1 cellular context compared by ENCODE assay signal in genomic region chr5:141494761-141495455, GRCh38.
TF ChIP-seq lines count a peak whose summit lies in the region.

No MANE protein-coding gene starts in this region.

TF ChIP-seq in SK-N-SH treated with all-trans-retinoic acid at 6 μM for 48 hours, 23 proteins besides CTCF, POLR2A, EP300 and RAD21 (continued from another document):
- TF ChIP-seq TSHZ2 (CRISPR knock-in tag; IDR thresholded peaks at IDR 0.05) (no peak), TCF4 (CRISPR knock-in tag; IDR thresholded peaks at IDR 0.05; ENCODE audit: borderline replicate concordance) (no peak), SNAI2 (CRISPR knock-in tag; IDR thresholded peaks at IDR 0.05) (no peak), POU6F1 (CRISPR knock-in tag; IDR thresholded peaks at IDR 0.05; ENCODE audit: borderline replicate concordance, low read depth) (no peak), ZNF8 (CRISPR knock-in tag; IDR thresholded peaks at IDR 0.05) (no peak), ZNF70 (CRISPR knock-in tag; IDR thresholded peaks at IDR 0.05) (no peak), RARB (CRISPR knock-in tag; IDR thresholded peaks at IDR 0.05) (no peak), PPARA (CRISPR knock-in tag; IDR thresholded peaks at IDR 0.05; ENCODE audit: borderline replicate concordance) (no peak), CSDC2 (CRISPR knock-in tag; IDR thresholded peaks at IDR 0.05) (no peak), ZC3H10 (CRISPR knock-in tag; IDR thresholded peaks at IDR 0.05) (no peak), OSR1 (CRISPR knock-in tag; IDR thresholded peaks at IDR 0.05) (no peak), PATZ1 (CRISPR knock-in tag; IDR thresholded peaks at IDR 0.05; ENCODE audit: borderline replicate concordance) (no peak), CSRNP3 (CRISPR knock-in tag; IDR thresholded peaks at IDR 0.05) (no peak), CREB5 (CRISPR knock-in tag; IDR thresholded peaks at IDR 0.05; ENCODE audit: low read depth) (no peak), ISL1 (CRISPR knock-in tag; IDR thresholded peaks at IDR 0.05) (no peak), ZNF565 (CRISPR knock-in tag; conservative IDR thresholded peaks at IDR 0.05; ENCODE audit: low read depth) (no peak)
